ENCODE assay signal across 18 cellular contexts in the genomic region with DNA sequence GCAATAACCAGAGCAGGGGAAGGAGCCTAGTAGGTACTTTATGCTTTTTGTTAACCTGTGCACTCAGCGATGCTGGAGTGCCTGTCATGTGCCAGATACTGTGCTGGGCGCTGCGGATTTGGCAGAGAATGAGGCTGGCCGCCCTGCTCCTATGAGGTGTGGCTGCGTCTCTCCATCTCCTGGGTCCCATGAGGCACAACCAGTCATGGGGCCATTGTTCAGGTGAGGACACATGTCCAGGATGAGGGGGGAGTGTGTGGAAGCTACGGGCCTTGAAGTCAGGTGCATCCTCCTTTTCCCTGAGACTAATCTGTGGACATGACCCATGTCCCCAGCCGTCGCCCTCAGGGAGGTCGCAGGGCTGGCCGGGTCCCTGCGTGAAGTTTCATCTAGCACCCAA. TPM values are rescaled to one million over a fixed set of nuclear protein-coding genes. Genes with fewer than 3 reads are reported as not detected.
DNase-seq lines count a peak whose midpoint lies in the region; ATAC-seq and TF ChIP-seq lines count a peak whose summit lies in the region.
"Had no signal": no experiment of that assay in that cellular context is flagged by ENCODE, and none has a peak within 500 bp of the region (broad histone marks: within the 10 kb centered on the region; RNA-seq: fewer than 3 reads in every experiment).

No MANE protein-coding gene starts in this region.

- H3K36me3 Mint-ChIP-seq in activated T-cell treated with anti-CD3 and anti-CD28 coated beads, Interleukin-2, amount 50 U/mL, for 24 hours (ENCODE audit: low read depth), result no peaks in the 10 kb centered on the region
- no peaks in the 10 kb centered on the region for H3K36me3 Mint-ChIP-seq in CD8-positive, alpha-beta T cell
- no peaks in the 10 kb centered on the region for H3K36me3 Mint-ChIP-seq in activated T-helper 1 cell treated with anti-CD3 and anti-CD28 coated beads, Interleukin-12 subunit alpha, Interleukin-12 subunit beta, Interleukin-2, Interleukin-4 antibody, amounts not matched to agents 30 ng/mL and 10 ng/mL and 1 ng/mL, durations not matched to agents 14 hours and 24 hours and 36 hours (ENCODE audit: low read depth)
- peaks cover 0 to under 1% (median 0%) of the 10 kb centered on the region in 5 donors for H3K36me3 Mint-ChIP-seq in naive thymus-derived CD4-positive, alpha-beta T cell
- H3K36me3 Mint-ChIP-seq: activated naive CD8-positive, alpha-beta T cell treated with anti-CD3 and anti-CD28 coated beads, Interleukin-2, amount 10 ng/mL, durations not matched to agents 7 days and 5 days had no signal

- no peak overlapping the region for H3K27ac ChIP-seq in CD8-positive, alpha-beta T cell (ENCODE audit: low read depth, low read length)
- no peak overlapping the region for H3K27ac ChIP-seq in naive thymus-derived CD4-positive, alpha-beta T cell (ENCODE audit: low read depth, low read length)
- H3K27ac ChIP-seq in colonic mucosa, result no peak overlapping the region
- H3K27ac ChIP-seq: GM23248, lower lobe of right lung had no signal

- no peaks in the 10 kb centered on the region for H3K9me3 ChIP-seq in CD8-positive, alpha-beta T cell (ENCODE audit: low read length)
- no peaks in the 10 kb centered on the region for H3K9me3 ChIP-seq in naive thymus-derived CD4-positive, alpha-beta T cell (ENCODE audit: control insufficient read depth in 2 of 3, low read length in 3 of 3)
- H3K9me3 ChIP-seq in colonic mucosa, result no peaks in the 10 kb centered on the region
- H3K9me3 ChIP-seq: lower lobe of right lung, upper lobe of left lung had no signal

- CTCF ChIA-PET in CD8-positive, alpha-beta T cell (lab: Charles Lee), result interaction anchor here (1.9 kb wide), 1 partner anchor 23 kb away, joined by 9 read pairs; no protein-coding TSS in a partner anchor
- CTCF ChIA-PET in naive thymus-derived CD4-positive, alpha-beta T cell (lab: Charles Lee), result no interaction called here

- peak overlapping the region; percentile 76 for H3K4me3 Mint-ChIP-seq in activated T-cell treated with anti-CD3 and anti-CD28 coated beads, Interleukin-2, amount 50 U/mL, for 24 hours
- H3K4me3 Mint-ChIP-seq in CD8-positive, alpha-beta T cell, result peak overlapping the region; percentile 37
- H3K4me3 Mint-ChIP-seq in activated T-helper 1 cell treated with anti-CD3 and anti-CD28 coated beads, Interleukin-12 subunit alpha, Interleukin-12 subunit beta, Interleukin-2, Interleukin-4 antibody, amounts not matched to agents 30 ng/mL and 10 ng/mL and 1 ng/mL, durations not matched to agents 14 hours and 24 hours and 36 hours, result peak overlapping the region; percentile 75
- H3K4me3 Mint-ChIP-seq in naive thymus-derived CD4-positive, alpha-beta T cell, result peak overlapping the region; percentile 28 to 93 (median 86)

- intact Hi-C loops in CD8-positive, alpha-beta T cell (cut with DNase I, micrococcal nuclease), result loop anchor here (1.0 to 2.0 kb wide), 2 partner anchors 48 to 179 kb away; a partner anchor contains a TSS
- intact Hi-C loops in activated T-helper 1 cell treated with anti-CD3 and anti-CD28 coated beads, Interleukin-12 subunit alpha, Interleukin-12 subunit beta, Interleukin-2, Interleukin-4 antibody, amounts not matched to agents 30 ng/mL and 10 ng/mL and 1 ng/mL, durations not matched to agents 14 hours and 24 hours and 36 hours (cut with micrococcal nuclease), result loop anchor here (2.0 kb wide), 2 partner anchors 49 to 131 kb away; a partner anchor contains a TSS
- intact Hi-C loops in naive thymus-derived CD4-positive, alpha-beta T cell (cut with micrococcal nuclease), result loop anchor here (1.0 to 5.0 kb wide), 5 partner anchors 48 to 739 kb away; a partner anchor contains a TSS
- intact Hi-C loops in colonic mucosa (cut with DNase I), result loop anchor here (10.0 kb wide), 1 partner anchor 131 kb away; a partner anchor contains a TSS

- DNase-seq in activated T-cell treated with anti-CD3 and anti-CD28 coated beads, Interleukin-2, amount 50 U/mL, for 24 hours, result no peak
- no peak for DNase-seq in activated T-cell treated with anti-CD3 and anti-CD28 coated beads, Interleukin-2, amount 50 U/mL, for 1 hour
- DNase-seq in CD8-positive, alpha-beta T cell, result no peak
- DNase-seq in activated T-helper 1 cell treated with anti-CD3 and anti-CD28 coated beads, Interleukin-12 subunit alpha, Interleukin-12 subunit beta, Interleukin-2, Interleukin-4 antibody, amounts not matched to agents 30 ng/mL and 10 ng/mL and 1 ng/mL, durations not matched to agents 14 hours and 24 hours and 36 hours (ENCODE audit: low spot score), result no peak
- no peak for DNase-seq in naive thymus-derived CD4-positive, alpha-beta T cell
- DNase-seq in colonic mucosa, result no peak
- no peak for DNase-seq in activated CD4-positive, alpha-beta T cell treated with anti-CD3 and anti-CD28 coated beads for 1 hour
- DNase-seq: activated CD4-positive, alpha-beta T cell treated with anti-CD3 and anti-CD28 coated beads for 48 hours; activated naive CD8-positive, alpha-beta T cell treated with anti-CD3 and anti-CD28 coated beads, Interleukin-2, amount 10 ng/mL, durations not matched to agents 7 days and 5 days; GM23248; kidney; lower lobe of right lung; NCI-H446; SHP77 treated with DMSO at 0.1 percent for 48 hours; spleen; stimulated activated CD4-positive, alpha-beta T cell treated with anti-CD3 and anti-CD28 coated beads, Interleukin-4, amount 100 ng/mL, for 4 hours; upper lobe of left lung had no signal

- no peak overlapping the region for H3K27ac Mint-ChIP-seq in activated T-cell treated with anti-CD3 and anti-CD28 coated beads, Interleukin-2, amount 50 U/mL, for 24 hours
- no peak overlapping the region for H3K27ac Mint-ChIP-seq in CD8-positive, alpha-beta T cell
- no peak overlapping the region for H3K27ac Mint-ChIP-seq in activated T-helper 1 cell treated with anti-CD3 and anti-CD28 coated beads, Interleukin-12 subunit alpha, Interleukin-12 subunit beta, Interleukin-2, Interleukin-4 antibody, amounts not matched to agents 30 ng/mL and 10 ng/mL and 1 ng/mL, durations not matched to agents 14 hours and 24 hours and 36 hours
- H3K27ac Mint-ChIP-seq in naive thymus-derived CD4-positive, alpha-beta T cell, result no peak overlapping the region
- H3K27ac Mint-ChIP-seq: activated naive CD8-positive, alpha-beta T cell treated with anti-CD3 and anti-CD28 coated beads, Interleukin-2, amount 10 ng/mL, durations not matched to agents 7 days and 5 days had no signal

- no peaks in the 10 kb centered on the region for H3K9me3 Mint-ChIP-seq in activated T-cell treated with anti-CD3 and anti-CD28 coated beads, Interleukin-2, amount 50 U/mL, for 24 hours
- H3K9me3 Mint-ChIP-seq in CD8-positive, alpha-beta T cell, result no peaks in the 10 kb centered on the region
- H3K9me3 Mint-ChIP-seq in activated T-helper 1 cell treated with anti-CD3 and anti-CD28 coated beads, Interleukin-12 subunit alpha, Interleukin-12 subunit beta, Interleukin-2, Interleukin-4 antibody, amounts not matched to agents 30 ng/mL and 10 ng/mL and 1 ng/mL, durations not matched to agents 14 hours and 24 hours and 36 hours, result no peaks in the 10 kb centered on the region
- peaks cover 0 to 3% (median 0%) of the 10 kb centered on the region in 11 donors for H3K9me3 Mint-ChIP-seq in naive thymus-derived CD4-positive, alpha-beta T cell

- TF ChIP-seq CTCF in CD8-positive, alpha-beta T cell (IDR thresholded peaks at IDR 0.05), result no peak
- TF ChIP-seq CTCF in colonic mucosa (IDR thresholded peaks at IDR 0.05), result no peak

- H3K36me3 ChIP-seq in CD8-positive, alpha-beta T cell (ENCODE audit: insufficient read depth, low read length), result no peaks in the 10 kb centered on the region
- H3K36me3 ChIP-seq in naive thymus-derived CD4-positive, alpha-beta T cell (ENCODE audit: control insufficient read depth in 2 of 3, insufficient read depth in 3 of 3, low read length in 3 of 3), result no peaks in the 10 kb centered on the region
- H3K36me3 ChIP-seq in colonic mucosa, result no peaks in the 10 kb centered on the region
- H3K36me3 ChIP-seq: lower lobe of right lung, spleen, upper lobe of left lung had no signal

- H3K9ac ChIP-seq in colonic mucosa (ENCODE audit: low read depth in 2 of 2, low read length in 2 of 2), result no peak overlapping the region

- H3K27me3 Mint-ChIP-seq in activated T-cell treated with anti-CD3 and anti-CD28 coated beads, Interleukin-2, amount 50 U/mL, for 24 hours, result peaks cover 25% of the 10 kb centered on the region
- peaks cover 2% of the 10 kb centered on the region for H3K27me3 Mint-ChIP-seq in CD8-positive, alpha-beta T cell (ENCODE audit: low read depth)
- H3K27me3 Mint-ChIP-seq in activated T-helper 1 cell treated with anti-CD3 and anti-CD28 coated beads, Interleukin-12 subunit alpha, Interleukin-12 subunit beta, Interleukin-2, Interleukin-4 antibody, amounts not matched to agents 30 ng/mL and 10 ng/mL and 1 ng/mL, durations not matched to agents 14 hours and 24 hours and 36 hours (ENCODE audit: insufficient read depth), result peaks cover 26% of the 10 kb centered on the region
- H3K27me3 Mint-ChIP-seq in naive thymus-derived CD4-positive, alpha-beta T cell, result peaks cover 0 to 46% (median 4%) of the 10 kb centered on the region in 5 donors

- H3K27me3 ChIP-seq in CD8-positive, alpha-beta T cell (ENCODE audit: insufficient read depth, low read length), result no peaks in the 10 kb centered on the region
- H3K27me3 ChIP-seq in naive thymus-derived CD4-positive, alpha-beta T cell (ENCODE audit: control insufficient read depth in 2 of 2, insufficient read depth in 2 of 2, low read length in 2 of 2), result peaks cover 0 to 4% of the 10 kb centered on the region in 2 donors
- H3K27me3 ChIP-seq in colonic mucosa, result no peaks in the 10 kb centered on the region
- H3K27me3 ChIP-seq: upper lobe of left lung had no signal

- no peak overlapping the region for H3K4me3 ChIP-seq in CD8-positive, alpha-beta T cell (ENCODE audit: low read depth, low read length)
- no peak overlapping the region for H3K4me3 ChIP-seq in naive thymus-derived CD4-positive, alpha-beta T cell (ENCODE audit: low read length)
- no peak overlapping the region for H3K4me3 ChIP-seq in colonic mucosa

- peaks cover 3% of the 10 kb centered on the region for H3K4me1 ChIP-seq in CD8-positive, alpha-beta T cell (ENCODE audit: insufficient read depth, low read length)
- H3K4me1 ChIP-seq in naive thymus-derived CD4-positive, alpha-beta T cell (ENCODE audit: control insufficient read depth in 2 of 2, insufficient read depth in 2 of 2, low read length in 2 of 2), result peaks cover 0 to 3% of the 10 kb centered on the region in 2 donors
- H3K4me1 ChIP-seq in colonic mucosa, result no peaks in the 10 kb centered on the region

- POLR2A ChIA-PET in CD8-positive, alpha-beta T cell (lab: Charles Lee), result no interaction called here
- POLR2A ChIA-PET in naive thymus-derived CD4-positive, alpha-beta T cell (lab: Charles Lee), result no interaction called here

- peaks cover 7% of the 10 kb centered on the region for H3K4me1 Mint-ChIP-seq in activated T-cell treated with anti-CD3 and anti-CD28 coated beads, Interleukin-2, amount 50 U/mL, for 24 hours (ENCODE audit: low read depth)
- peaks cover 10% of the 10 kb centered on the region for H3K4me1 Mint-ChIP-seq in CD8-positive, alpha-beta T cell (ENCODE audit: low read depth)
- H3K4me1 Mint-ChIP-seq in activated T-helper 1 cell treated with anti-CD3 and anti-CD28 coated beads, Interleukin-12 subunit alpha, Interleukin-12 subunit beta, Interleukin-2, Interleukin-4 antibody, amounts not matched to agents 30 ng/mL and 10 ng/mL and 1 ng/mL, durations not matched to agents 14 hours and 24 hours and 36 hours (ENCODE audit: low read depth), result no peaks in the 10 kb centered on the region
- peaks cover 4 to 14% (median 10%) of the 10 kb centered on the region in 7 donors for H3K4me1 Mint-ChIP-seq in naive thymus-derived CD4-positive, alpha-beta T cell

- no peak for ATAC-seq in CD8-positive, alpha-beta T cell
- ATAC-seq in naive thymus-derived CD4-positive, alpha-beta T cell, result no peak
- no peak for ATAC-seq in HG02642 (IDR thresholded peaks at IDR 0.05; ENCODE audit: poor library complexity, unreplicated experiment)
- ATAC-seq: lower lobe of right lung had no signal

RNA-seq across cellular contexts. Expression of a gene that starts 1.0 kb away (rescaled TPM):
- 1 to 10 TPM; 1.6 to 1.7 TPM for total RNA-seq in CD8-positive, alpha-beta T cell
- total RNA-seq in activated T-helper 1 cell treated with anti-CD3 and anti-CD28 coated beads, Interleukin-12 subunit alpha, Interleukin-12 subunit beta, Interleukin-2, Interleukin-4 antibody, amounts not matched to agents 30 ng/mL and 10 ng/mL and 1 ng/mL, durations not matched to agents 14 hours and 24 hours and 36 hours, result 0.78 and 1.4 TPM in 2 replicates
- total RNA-seq in naive thymus-derived CD4-positive, alpha-beta T cell, result 1 to 10 TPM in 4 of 5 experiments, under 1 TPM in 1; 0.46 to 4.8 (median 3.2) TPM
- polyA plus RNA-seq in naive thymus-derived CD4-positive, alpha-beta T cell, result 1 to 10 TPM; 4.5 to 4.6 TPM
- total RNA-seq in colonic mucosa, result 1 to 10 TPM; 3.6 to 7.5 TPM

RNA-seq across cellular contexts. Expression of a gene that starts 48.2 kb away (rescaled TPM):
- 1 to 10 TPM; 6.2 to 6.4 TPM for total RNA-seq in CD8-positive, alpha-beta T cell
- 15.7 and 17.5 TPM in 2 replicates for total RNA-seq in activated T-helper 1 cell treated with anti-CD3 and anti-CD28 coated beads, Interleukin-12 subunit alpha, Interleukin-12 subunit beta, Interleukin-2, Interleukin-4 antibody, amounts not matched to agents 30 ng/mL and 10 ng/mL and 1 ng/mL, durations not matched to agents 14 hours and 24 hours and 36 hours
- total RNA-seq in naive thymus-derived CD4-positive, alpha-beta T cell, result 10 to 100 TPM in 3 of 5 experiments, 1 to 10 TPM in 2; 5.4 to 14.0 (median 10.0) TPM
- 10 to 100 TPM; 11.0 to 15.1 TPM for polyA plus RNA-seq in naive thymus-derived CD4-positive, alpha-beta T cell
- 10 to 100 TPM in 1 of 2 donors, 1 to 10 TPM in 1; 9.3 to 13.2 TPM for total RNA-seq in colonic mucosa
